Comparison of ENCODE assay signal across 1 cellular context in the genomic region with DNA sequence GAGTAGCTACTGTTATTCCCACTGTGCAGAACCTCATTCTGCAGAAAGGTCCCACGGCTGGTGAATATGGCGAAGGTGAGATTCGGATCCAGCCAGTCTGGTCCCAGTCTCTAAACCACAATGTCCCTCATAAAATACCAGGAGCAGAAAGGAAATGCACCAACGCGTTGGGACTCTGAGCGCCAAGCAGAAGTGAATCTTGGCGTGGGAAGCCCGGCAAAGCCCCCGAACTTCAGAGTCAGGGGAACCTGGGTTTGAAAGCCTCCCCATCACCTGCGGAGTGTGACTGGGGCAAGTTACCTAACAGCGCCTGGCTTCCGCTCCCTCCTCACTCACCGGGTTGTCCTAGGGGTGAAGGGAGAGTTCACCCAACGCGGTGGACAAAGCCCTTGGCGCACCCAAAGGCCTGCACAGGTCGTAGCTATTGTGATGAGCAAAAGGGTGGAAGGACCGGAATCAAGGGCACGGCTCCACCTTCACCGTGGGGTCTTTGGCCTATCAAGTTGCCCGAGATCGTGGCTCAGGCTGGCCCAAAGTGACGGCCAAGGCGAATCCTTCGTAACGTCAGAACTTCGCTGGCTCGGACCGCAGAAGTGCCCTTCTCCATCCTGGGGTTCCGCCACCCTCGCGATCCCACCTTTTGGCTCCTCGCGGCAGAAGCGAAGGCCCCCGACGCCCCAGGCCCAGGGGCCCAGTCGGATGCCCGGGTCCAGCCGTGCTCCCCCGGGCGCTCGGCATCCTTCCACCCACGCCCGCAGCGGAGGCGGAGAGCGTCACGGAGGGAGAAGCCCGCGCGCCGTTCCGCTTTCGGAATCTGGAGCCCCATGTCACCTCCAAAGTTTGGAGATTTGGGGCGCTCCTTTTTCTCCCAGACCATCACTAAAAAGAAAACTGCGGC.
TF ChIP-seq lines count a peak whose summit lies in the region.

No MANE protein-coding gene starts in this region.

TF ChIP-seq in IMR-90, 13 proteins besides CTCF, POLR2A, EP300 and RAD21 (continued from another document):
- TF ChIP-seq RCOR1 (IDR thresholded peaks at IDR 0.05; ENCODE audit: insufficient replicate concordance, low read length) (no peak), FOS (IDR thresholded peaks at IDR 0.05; ENCODE audit: low read depth, low read length) (no peak), RFX5 (IDR thresholded peaks at IDR 0.05; ENCODE audit: low read depth, low read length) (no peak), MAZ (IDR thresholded peaks at IDR 0.05; ENCODE audit: borderline replicate concordance, low read depth, low read length) (no peak), CHD1 (IDR thresholded peaks at IDR 0.05; ENCODE audit: low read depth, low read length) (no peak)
